In genomic region chr14:104094709-104095425, GRCh38 we compare ENCODE assay signal across 8 cellular contexts. TPM values are rescaled to one million over a fixed set of nuclear protein-coding genes. Genes with fewer than 3 reads are reported as not detected.
DNase-seq lines count a peak whose midpoint lies in the region; ATAC-seq lines count a peak whose summit lies in the region.

No MANE protein-coding gene starts in this region.

- H2AFZ ChIP-seq in Karpas-422 (ENCODE audit: low read length), result no peak overlapping the region

- no peaks in the 10 kb centered on the region for H3K27me3 ChIP-seq in Karpas-422 (ENCODE audit: low read length)

- H4K20me1 ChIP-seq in Karpas-422 (ENCODE audit: insufficient read depth, low read depth, low read length), result peaks cover 7% of the 10 kb centered on the region; the same call in 1 of the 2 replicates

- H3K9me3 ChIP-seq in Karpas-422 (ENCODE audit: low read length), result no peaks in the 10 kb centered on the region

- no peaks in the 10 kb centered on the region for H3K9me2 ChIP-seq in Karpas-422 (replicated peaks; ENCODE audit: insufficient read depth, low read length)

- no peak overlapping the region for H3K4me2 ChIP-seq in Karpas-422 (ENCODE audit: low read depth, low read length, poor library complexity, severe bottlenecking)

- peaks cover 4% of the 10 kb centered on the region for H3K4me1 ChIP-seq in Karpas-422 (ENCODE audit: low read length)

- H3K79me2 ChIP-seq in Karpas-422 (ENCODE audit: low read length), result no peaks in the 10 kb centered on the region

- peak; percentile 3 for DNase-seq in DMS114 treated with DMSO at 0.1 percent for 48 hours (lab: John Stamatoyannopoulos, UW; ENCODE audit: unreplicated experiment)
- DNase-seq in Karpas-422, result peak; percentile 85
- peak; percentile 34 to 72 (median 65) for DNase-seq in T-helper 2 cell
- peak in 40 of 58 donors; percentile 6 to 79 (median 26) for DNase-seq in anterior cingulate cortex (lab: John Stamatoyannopoulos, UW)
- peak in 42 of 51 donors; percentile 6 to 74 (median 34) for DNase-seq in hypothalamus (lab: John Stamatoyannopoulos, UW)
- peak; percentile 83 for DNase-seq in stimulated activated CD4-positive, alpha-beta T cell treated with anti-CD3 and anti-CD28 coated beads, Interleukin-15, amount 100 ng/mL, for 24 hours

- no peak overlapping the region for H3K27ac ChIP-seq in Karpas-422 (ENCODE audit: low read length)

- H3K4me3 ChIP-seq in Karpas-422 (ENCODE audit: low read length), result no peak overlapping the region

- ATAC-seq in HG03280 (IDR thresholded peaks at IDR 0.05; ENCODE audit: unreplicated experiment), result no peak
- no peak for ATAC-seq in GM19395 (IDR thresholded peaks at IDR 0.05; ENCODE audit: unreplicated experiment)

- H3K9ac ChIP-seq in Karpas-422 (ENCODE audit: low read length), result no peak overlapping the region

- H3K36me3 ChIP-seq in Karpas-422 (ENCODE audit: insufficient read depth, low read length), result no peaks in the 10 kb centered on the region

RNA-seq across cellular contexts. Expression of gene ASPG, which starts 9.4 kb away (rescaled TPM):
- not detected in 2 replicates for total RNA-seq in Karpas-422 (2014; rRNA removed; shearing (Covaris generic); ENCODE audit: low replicate concordance)

RNA-seq across cellular contexts. Expression of gene KIF26A, which starts 43.5 kb away (rescaled TPM):
- not detected in 2 replicates for total RNA-seq in Karpas-422 (2014; rRNA removed; shearing (Covaris generic); ENCODE audit: low replicate concordance)

Comparison
In these comparisons a context has a peak if more than half of its experiments do, and no peak if none do; other contexts are left out.
1. DNase-seq: peak in every context shown above with its lines; median percentile 85 in Karpas-422; 83 in stimulated activated CD4-positive, alpha-beta T cell treated with anti-CD3 and anti-CD28 coated beads, Interleukin-15, amount 100 ng/mL, for 24 hours; 65 in T-helper 2 cell; 34 in hypothalamus; 26 in anterior cingulate cortex; 3 in DMS114 treated with DMSO at 0.1 percent for 48 hours.